Comparison of ENCODE assay signal across 10 cellular contexts in genomic region chr14:68084256-68084655, GRCh38.
A peak's percentile ranks its signal among the peaks of the same experiment; 100 is the strongest.
DNase-seq lines count a peak whose midpoint lies in the region; ATAC-seq, FAIRE-seq and TF ChIP-seq lines count a peak whose summit lies in the region.
"Had no signal": no experiment of that assay in that cellular context is flagged by ENCODE, and none has a peak within 500 bp of the region (broad histone marks: within the 10 kb centered on the region; RNA-seq: fewer than 3 reads in every experiment).

No MANE protein-coding gene starts in this region.

- H2AK5ac ChIP-seq in neuronal stem cell (ENCODE audit: low read depth, low read length) = no peak overlapping the region

- no peaks in the 10 kb centered on the region for H3K27me3 ChIP-seq in neuronal stem cell (ENCODE audit: control insufficient read depth in 3 of 3, insufficient read depth in 3 of 3, low read depth in 1 of 3, low read length in 3 of 3)
- H3K27me3 ChIP-seq: right atrium auricular region had no signal

- no peak overlapping the region for H4K91ac ChIP-seq in neuronal stem cell (ENCODE audit: low read depth, low read length, poor library complexity)

- H2BK15ac ChIP-seq in neuronal stem cell (ENCODE audit: low read length) = no peak overlapping the region

- no peaks in the 10 kb centered on the region for H3K4me1 ChIP-seq in OCI-LY7 (ENCODE audit: insufficient read depth, low read length, poor library complexity, severe bottlenecking)
- peaks cover 11 to 14% of the 10 kb centered on the region in 2 donors for H3K4me1 ChIP-seq in neuronal stem cell (ENCODE audit: control insufficient read depth in 2 of 2, insufficient read depth in 1 of 2, low read depth in 1 of 2, low read length in 2 of 2)
- H3K4me1 ChIP-seq: right atrium auricular region had no signal

- no peaks in the 10 kb centered on the region for H3K36me3 Mint-ChIP-seq in activated CD8-positive, alpha-beta memory T cell treated with anti-CD3 and anti-CD28 coated beads, Interleukin-2, amount 10 ng/mL, durations not matched to agents 7 days and 5 days

- no peak overlapping the region for H3K4ac ChIP-seq in neuronal stem cell (ENCODE audit: low read length)

- no peaks in the 10 kb centered on the region for H3K27me3 Mint-ChIP-seq in activated CD8-positive, alpha-beta memory T cell treated with anti-CD3 and anti-CD28 coated beads, Interleukin-2, amount 10 ng/mL, durations not matched to agents 7 days and 5 days

- no peak for TF ChIP-seq POLR2A in GM12892 (IDR thresholded peaks at IDR 0.05; ENCODE audit: low read depth, low read length)

- H3K9me3 ChIP-seq in OCI-LY7 (ENCODE audit: low read length) (no peaks in the 10 kb centered on the region), neuronal stem cell (replicated peaks in 1 of 2; ENCODE audit: control insufficient read depth in 2 of 2, insufficient read depth in 1 of 2, low read depth in 1 of 2, low read length in 2 of 2) (no peaks in the 10 kb centered on the region)
- H3K9me3 ChIP-seq: right atrium auricular region had no signal

- no peak overlapping the region for H2BK120ac ChIP-seq in neuronal stem cell (ENCODE audit: low read depth, low read length)

- H3K9me2 ChIP-seq in OCI-LY7 (ENCODE audit: insufficient read depth, low read length) = no peaks in the 10 kb centered on the region

- no peak overlapping the region for H3K14ac ChIP-seq in neuronal stem cell (ENCODE audit: low read length)

- no peaks in the 10 kb centered on the region for H3K79me2 ChIP-seq in OCI-LY7 (ENCODE audit: insufficient read depth, low read depth, low read length)

- CTCF ChIA-PET in OCI-LY7 (lab: Charles Lee; ENCODE audit: unreplicated experiment) = no interaction called here
- CTCF ChIA-PET in activated CD8-positive, alpha-beta memory T cell treated with anti-CD3 and anti-CD28 coated beads, Interleukin-2, amount 10 ng/mL, durations not matched to agents 7 days and 5 days (lab: Charles Lee) = no interaction called here

- no peak overlapping the region for H3K9ac ChIP-seq in neuronal stem cell (ENCODE audit: low read depth, low read length, poor library complexity)

- ATAC-seq in GM19324 (IDR thresholded peaks at IDR 0.05; ENCODE audit: low FRiP score, unreplicated experiment) = no peak
- ATAC-seq in activated CD8-positive, alpha-beta memory T cell treated with anti-CD3 and anti-CD28 coated beads, Interleukin-2, amount 10 ng/mL, durations not matched to agents 7 days and 5 days = no peak
- ATAC-seq: activated CD8-positive, alpha-beta T cell treated with anti-CD3 and anti-CD28 coated beads, Interleukin-2, amount 10 ng/mL, durations not matched to agents 7 days and 5 days; Right ventricle myocardium inferior had no signal

- POLR2A ChIA-PET in OCI-LY7 (lab: Charles Lee) = interaction anchor here (0.7 kb wide), 1 partner anchor 120 kb away, joined by 3 read pairs; no protein-coding TSS in a partner anchor

- no peaks in the 10 kb centered on the region for H3K4me1 Mint-ChIP-seq in activated CD8-positive, alpha-beta memory T cell treated with anti-CD3 and anti-CD28 coated beads, Interleukin-2, amount 10 ng/mL, durations not matched to agents 7 days and 5 days

- peak overlapping the region; percentile 8 for H2BK12ac ChIP-seq in neuronal stem cell (ENCODE audit: low read length)

- H3K18ac ChIP-seq in neuronal stem cell (ENCODE audit: low read length) = no peak overlapping the region

- H3K9me3 Mint-ChIP-seq in activated CD8-positive, alpha-beta memory T cell treated with anti-CD3 and anti-CD28 coated beads, Interleukin-2, amount 10 ng/mL, durations not matched to agents 7 days and 5 days (ENCODE audit: low read depth) = no peaks in the 10 kb centered on the region

- H3K36me3 ChIP-seq in OCI-LY7 (ENCODE audit: insufficient read depth, low read length) (no peaks in the 10 kb centered on the region), neuronal stem cell (replicated peaks in 1 of 2; ENCODE audit: control insufficient read depth in 2 of 2, insufficient read depth in 2 of 2, low read length in 2 of 2) (no peaks in the 10 kb centered on the region)
- H3K36me3 ChIP-seq: right atrium auricular region had no signal

- BruUV-seq in OCI-LY7 (replicated peaks; lab: Mats Ljungman, UMichigan) = no TSS peak

- no peak overlapping the region for H2BK5ac ChIP-seq in neuronal stem cell (ENCODE audit: low read length)

- no peak overlapping the region for H3K23ac ChIP-seq in neuronal stem cell (ENCODE audit: low read depth, low read length, poor library complexity)

- DNase-seq in GM12892 (ENCODE audit: insufficient read length) (no peak), OCI-LY7 (ENCODE audit: low spot score) (no peak), epithelial cell of esophagus (ENCODE audit: low read depth) (no peak), neuronal stem cell (ENCODE audit: low spot score) (no peak)
- no peak for DNase-seq in activated CD8-positive, alpha-beta memory T cell treated with anti-CD3 and anti-CD28 coated beads, Interleukin-2, amount 10 ng/mL, durations not matched to agents 7 days and 5 days
- no peak for DNase-seq in activated CD4-positive, alpha-beta T cell treated with anti-CD3 and anti-CD28 coated beads for 1 hour
- DNase-seq: activated CD8-positive, alpha-beta T cell treated with anti-CD3 and anti-CD28 coated beads, Interleukin-2, amount 10 ng/mL, durations not matched to agents 7 days and 5 days had no signal

- no peaks in the 10 kb centered on the region for H4K20me1 ChIP-seq in OCI-LY7 (ENCODE audit: insufficient read depth, low read length)

- H4K8ac ChIP-seq in neuronal stem cell (ENCODE audit: low read depth, low read length) = no peak overlapping the region

- TF ChIP-seq CTCF in OCI-LY7 (conservative IDR thresholded peaks at IDR 0.05; ENCODE audit: low read length) (peak; percentile 49), epithelial cell of esophagus (IDR thresholded peaks at IDR 0.05; ENCODE audit: insufficient read depth, low read depth, low read length, missing control alignments) (peak; percentile 24)

- H3K4me2 ChIP-seq in OCI-LY7 (ENCODE audit: low read length) (no peak overlapping the region), neuronal stem cell (ENCODE audit: insufficient read depth, low read length, poor library complexity, severe bottlenecking) (no peak overlapping the region)

- peak; percentile 30 for FAIRE-seq in GM12892 (lab: Jason Lieb, UNC)

- no peak overlapping the region for H3K27ac ChIP-seq in OCI-LY7 (ENCODE audit: low read depth, low read length, poor library complexity, severe bottlenecking)
- H3K27ac ChIP-seq in neuronal stem cell (replicated peaks; ENCODE audit: low read length) = no peak overlapping the region
- H3K27ac ChIP-seq: right atrium auricular region had no signal

- no peak overlapping the region for H3K4me3 Mint-ChIP-seq in activated CD8-positive, alpha-beta memory T cell treated with anti-CD3 and anti-CD28 coated beads, Interleukin-2, amount 10 ng/mL, durations not matched to agents 7 days and 5 days
- H3K4me3 Mint-ChIP-seq: activated CD8-positive, alpha-beta T cell treated with anti-CD3 and anti-CD28 coated beads, Interleukin-2, amount 10 ng/mL, durations not matched to agents 7 days and 5 days had no signal

- H3K79me1 ChIP-seq in neuronal stem cell (ENCODE audit: low read depth, low read length) = peaks cover 1% of the 10 kb centered on the region

- no peak overlapping the region for H2AFZ ChIP-seq in OCI-LY7 (ENCODE audit: low read length)
- no peak overlapping the region for H2AFZ ChIP-seq in neuronal stem cell (ENCODE audit: low read length)

- no peak overlapping the region for H3K27ac Mint-ChIP-seq in activated CD8-positive, alpha-beta memory T cell treated with anti-CD3 and anti-CD28 coated beads, Interleukin-2, amount 10 ng/mL, durations not matched to agents 7 days and 5 days
- H3K27ac Mint-ChIP-seq: activated CD8-positive, alpha-beta T cell treated with anti-CD3 and anti-CD28 coated beads, Interleukin-2, amount 10 ng/mL, durations not matched to agents 7 days and 5 days had no signal

- intact Hi-C loops in OCI-LY7 (cut with micrococcal nuclease; ENCODE audit: unreplicated experiment) = no loop called here

- H3K4me3 ChIP-seq in OCI-LY7 (ENCODE audit: low read depth, low read length, poor library complexity, severe bottlenecking) = no peak overlapping the region
- no peak overlapping the region for H3K4me3 ChIP-seq in epithelial cell of esophagus (ENCODE audit: low read length)
- H3K4me3 ChIP-seq in neuronal stem cell (ENCODE audit: low read length in 2 of 2) = no peak overlapping the region
- H3K4me3 ChIP-seq: right atrium auricular region had no signal
